ENCODE assay signal across 9 cellular contexts in genomic region chr15:43249699-43250203, GRCh38. TPM values are rescaled to one million over a fixed set of nuclear protein-coding genes. Genes with fewer than 3 reads are reported as not detected.
DNase-seq lines count a peak whose midpoint lies in the region; ATAC-seq, FAIRE-seq and TF ChIP-seq lines count a peak whose summit lies in the region.
"Had no signal": no experiment of that assay in that cellular context is flagged by ENCODE, and none has a peak within 500 bp of the region (broad histone marks: within the 10 kb centered on the region; RNA-seq: fewer than 3 reads in every experiment).

No MANE protein-coding gene starts in this region.

- POLR2A ChIA-PET in K562 (lab: Yijun Ruan, JAX) = interaction anchor here (0.5 to 1.5 kb wide), 2 partner anchors 20 to 536 kb away, joined by 3 to 4 read pairs; no protein-coding TSS in a partner anchor
- POLR2A ChIA-PET in T-cell (lab: Charles Lee) = no interaction called here

- H2AFZ ChIP-seq in K562 (ENCODE audit: low read depth, low read length) = peak overlapping the region; percentile 73

- TF ChIP-seq EP300 in K562 (IDR thresholded peaks at IDR 0.05; ENCODE audit: low read length) = no peak
- no peak for TF ChIP-seq EP300 in gastroesophageal sphincter (IDR thresholded peaks at IDR 0.05)

- H3K4me1 ChIP-seq in K562 (replicated peaks in 1 of 2; ENCODE audit: control insufficient read depth in 2 of 2, insufficient read depth in 2 of 2, low read length in 2 of 2) (peaks cover 7 to 14% of the 10 kb centered on the region in 2 experiments), gastroesophageal sphincter (no peaks in the 10 kb centered on the region)

- ATAC-seq in GM19452 (IDR thresholded peaks at IDR 0.05; ENCODE audit: unreplicated experiment) (peak; percentile 58), K562 (peak; percentile 58), HG03025 (IDR thresholded peaks at IDR 0.05; ENCODE audit: low FRiP score, unreplicated experiment) (no peak), gastroesophageal sphincter (no peak), T-cell (replicated peaks in 1 of 4) (no peak)

- H4K20me1 ChIP-seq in K562 (replicated peaks; ENCODE audit: control insufficient read depth, insufficient read depth, low read length) = no peaks in the 10 kb centered on the region; the same call in 1 of the 2 replicates

- CTCF ChIA-PET in K562 (lab: Yijun Ruan, JAX; ENCODE audit: low intra/inter-chr PET ratio) (no interaction called here), T-cell (lab: Charles Lee) (no interaction called here)

- WGBS in K562 (ENCODE audit: insufficient coverage, low coverage, missing lambda C conversion rate) = 6% methylated on average over 5 of the region's 5 CpGs
- WGBS in gastroesophageal sphincter (ENCODE audit: low coverage in 1 of 2), 2 donors = 47 to 49% methylated on average over 4 of the region's 5 CpGs

- in situ Hi-C loops in KBM-7 (cut with MboI; ENCODE audit: low pct_unique_long_range_greater_than_20kb, low sequenced_read_pairs) (no loop called here), K562 (cut with MboI) (no loop called here)

- no peaks in the 10 kb centered on the region for H3K9me1 ChIP-seq in K562 (ENCODE audit: control insufficient read depth, insufficient read depth, low read length)

- no peaks in the 10 kb centered on the region for H3K36me3 ChIP-seq in K562 (ENCODE audit: control insufficient read depth, insufficient read depth, low read length)
- no peaks in the 10 kb centered on the region for H3K36me3 ChIP-seq in gastroesophageal sphincter

- H3K4me1 Mint-ChIP-seq in T-cell = peaks cover 5 to 20% (median 17%) of the 10 kb centered on the region in 3 donors

- no TSS peak for BruUV-seq in K562 (replicated peaks; lab: Mats Ljungman, UMichigan)

- FAIRE-seq in K562 (lab: Jason Lieb, UNC) = no peak

- no peak overlapping the region for H3K27ac ChIP-seq in K562 (ENCODE audit: extremely low read depth, low read depth, low read length)
- no peak overlapping the region for H3K27ac ChIP-seq in gastroesophageal sphincter

- no peak overlapping the region for H3K4me2 ChIP-seq in K562 (ENCODE audit: insufficient read depth, low read length)

- no peak for TF ChIP-seq RAD21 in K562 (CRISPR knock-in tag; conservative IDR thresholded peaks at IDR 0.05 in 1 of 2, IDR thresholded peaks at IDR 0.05 in 1 of 2)

- peaks cover 0 to 5% of the 10 kb centered on the region in 2 experiments; a peak in 2 of 5 replicates for H3K27me3 ChIP-seq in K562 (ENCODE audit: control insufficient read depth in 2 of 2, insufficient read depth in 2 of 2, low read length in 2 of 2)
- H3K27me3 ChIP-seq in gastroesophageal sphincter = peaks cover 9% of the 10 kb centered on the region

- H3K9me3 ChIP-seq in K562 (replicated peaks; ENCODE audit: control insufficient read depth, insufficient read depth, low read depth, low read length) (no peaks in the 10 kb centered on the region), gastroesophageal sphincter (no peaks in the 10 kb centered on the region)

- TF ChIP-seq CTCF in K562 (IDR thresholded peaks at IDR 0.05 in 2 of 3, conservative IDR thresholded peaks at IDR 0.05 in 1 of 3; ENCODE audit: insufficient read depth in 2 of 3, low read depth in 1 of 3, low read length in 3 of 3) (no peak), gastroesophageal sphincter (IDR thresholded peaks at IDR 0.05) (no peak)

- intact Hi-C loops in K562 (cut with micrococcal nuclease) = no loop called here

- H3K79me2 ChIP-seq in K562 (ENCODE audit: control insufficient read depth, insufficient read depth, low read length) = no peaks in the 10 kb centered on the region

- DNase-seq in AML-193 (lab: John Stamatoyannopoulos, UW) (peak; percentile 97 to 98), KBM-7 (peak; percentile 97), K562 (ENCODE audit: extremely low read depth in 1 of 4, low spot score in 3 of 4) (peak in 2 of 4 experiments; percentile 35 to 39), NCI-H82 treated with DMSO at 0.1 percent for 48 hours (lab: John Stamatoyannopoulos, UW; ENCODE audit: unreplicated experiment) (no peak), T-cell (no peak)

- H3K4me3 Mint-ChIP-seq in T-cell = no peak overlapping the region
- H3K4me3 Mint-ChIP-seq: activated naive CD4-positive, alpha-beta T cell treated with anti-CD3 and anti-CD28 coated beads, Interleukin-2, amount 50 U/mL, for 24 hours had no signal

- no peaks in the 10 kb centered on the region for H3K9me3 Mint-ChIP-seq in T-cell
- H3K9me3 Mint-ChIP-seq: activated naive CD4-positive, alpha-beta T cell treated with anti-CD3 and anti-CD28 coated beads, Interleukin-2, amount 50 U/mL, for 24 hours had no signal

- H3K4me3 ChIP-seq in K562 (no peak overlapping the region), gastroesophageal sphincter (no peak overlapping the region)

- no peak overlapping the region for H3K27ac Mint-ChIP-seq in T-cell
- H3K27ac Mint-ChIP-seq: activated naive CD4-positive, alpha-beta T cell treated with anti-CD3 and anti-CD28 coated beads, Interleukin-2, amount 50 U/mL, for 24 hours had no signal

- peaks cover 11 to 12% of the 10 kb centered on the region in 2 donors for H3K27me3 Mint-ChIP-seq in T-cell

- no peak for TF ChIP-seq POLR2A in K562 (conservative IDR thresholded peaks at IDR 0.05)
- TF ChIP-seq POLR2A in gastroesophageal sphincter (IDR thresholded peaks at IDR 0.05) = no peak

- H3K36me3 Mint-ChIP-seq in T-cell = no peaks in the 10 kb centered on the region
- H3K36me3 Mint-ChIP-seq: activated naive CD4-positive, alpha-beta T cell treated with anti-CD3 and anti-CD28 coated beads, Interleukin-2, amount 50 U/mL, for 24 hours had no signal

- no peak overlapping the region for H3K9ac ChIP-seq in K562 (ENCODE audit: insufficient read depth in 1 of 2, low read depth in 2 of 2, low read length in 2 of 2)

RNA-seq across cellular contexts. Expression of gene TGM5, which starts 17.0 kb away (rescaled TPM):
- total RNA-seq in K562 (2011; cell fraction: chromatin; rRNA removed; ENCODE audit: low replicate concordance) = 0.12 TPM in 1 of 2 replicates, not detected in the other
- total RNA-seq in K562 (2011; cell fraction: nucleolus; rRNA removed) = not detected in 2 replicates
- total RNA-seq in K562 (2011; cell fraction: nucleoplasm; rRNA removed) = not detected in 2 replicates
- total RNA-seq in K562 (2014; rRNA removed) (not detected in 2 replicates), K562 (2014; rRNA removed; fragmentation: Illumina TruSeq; extraction: Trizol) (not detected in 2 replicates), K562 (2015; rRNA removed; fragmentation: Illumina TruSeq; extraction: Trizol) (0.07 and 0.15 TPM in 2 replicates), K562 (2021) (not detected in 2 replicates), gastroesophageal sphincter (1 to 10 TPM in 1 of 4 donors, under 1 TPM in 2, not detected in 1; 0.31 to 1.3 (median 0.58) TPM), T-cell (not detected)
- polyA plus RNA-seq in K562 (2011; rRNA removed) (0.07 TPM in 1 of 2 replicates, not detected in the other), K562 (2014; fragmentation: Illumina TruSeq; extraction: Trizol) (not detected in 2 replicates), K562 (2014; fragmentation: Nextera tagmentation; extraction: Ambion mirVana) (under 1 TPM; 0.03 to 0.10 TPM), K562 (2014; rRNA removed) (not detected in 2 replicates)
- 0.12 and 0.15 TPM in 2 replicates for polyA plus RNA-seq in K562 (2011; cell fraction: cytosol; rRNA removed)
- 0.06 and 0.07 TPM in 2 replicates for polyA plus RNA-seq in K562 (2011; cell fraction: nucleus; rRNA removed)
- 0.03 TPM in 1 of 2 replicates, not detected in the other for polyA plus RNA-seq in K562 (2012)
- polyA minus RNA-seq in K562 (2011; rRNA and poly(A)+ RNA removed) = not detected in 2 replicates
- not detected in 2 replicates for polyA minus RNA-seq in K562 (2011; cell fraction: cytosol; rRNA and poly(A)+ RNA removed)
- polyA minus RNA-seq in K562 (2011; cell fraction: nucleus; rRNA and poly(A)+ RNA removed) = 0.22 TPM in 1 of 2 replicates, not detected in the other

RNA-seq across cellular contexts. Expression of gene EPB42, which starts 28.9 kb away (rescaled TPM):
- 0.51 and 1.6 TPM in 2 replicates for total RNA-seq in K562 (2011; cell fraction: chromatin; rRNA removed; ENCODE audit: low replicate concordance)
- total RNA-seq in K562 (2011; cell fraction: nucleolus; rRNA removed) = 1.5 and 1.7 TPM in 2 replicates
- total RNA-seq in K562 (2011; cell fraction: nucleoplasm; rRNA removed) = 1.2 and 2.3 TPM in 2 replicates
- total RNA-seq in K562 (2014; rRNA removed) (1.5 and 2.1 TPM in 2 replicates), K562 (2014; rRNA removed; fragmentation: Illumina TruSeq; extraction: Trizol) (1.4 and 1.5 TPM in 2 replicates), K562 (2015; rRNA removed; fragmentation: Illumina TruSeq; extraction: Trizol) (0.51 and 0.79 TPM in 2 replicates), K562 (2021) (1.3 and 1.7 TPM in 2 replicates), gastroesophageal sphincter (under 1 TPM in 2 of 4 donors, not detected in 2; 0.12 to 0.40 TPM), T-cell (not detected)
- polyA plus RNA-seq in K562 (2011; rRNA removed) (0.59 and 0.89 TPM in 2 replicates), K562 (2014; fragmentation: Illumina TruSeq; extraction: Trizol) (1.5 and 2.3 TPM in 2 replicates), K562 (2014; fragmentation: Nextera tagmentation; extraction: Ambion mirVana) (under 1 TPM; 0.38 to 0.57 TPM), K562 (2014; rRNA removed) (1.3 and 1.6 TPM in 2 replicates)
- 0.89 and 0.96 TPM in 2 replicates for polyA plus RNA-seq in K562 (2011; cell fraction: cytosol; rRNA removed)
- 0.66 and 0.70 TPM in 2 replicates for polyA plus RNA-seq in K562 (2011; cell fraction: nucleus; rRNA removed)
- 0.91 and 1.2 TPM in 2 replicates for polyA plus RNA-seq in K562 (2012)
- polyA minus RNA-seq in K562 (2011; rRNA and poly(A)+ RNA removed) = 1.5 and 1.6 TPM in 2 replicates
- 0.67 and 1.9 TPM in 2 replicates for polyA minus RNA-seq in K562 (2011; cell fraction: cytosol; rRNA and poly(A)+ RNA removed)
- 0.27 and 0.67 TPM in 2 replicates for polyA minus RNA-seq in K562 (2011; cell fraction: nucleus; rRNA and poly(A)+ RNA removed)

RNA-seq across cellular contexts. Expression of gene TGM7, which starts 52.3 kb away (rescaled TPM):
- total RNA-seq in K562 (2011; cell fraction: chromatin; rRNA removed; ENCODE audit: low replicate concordance) = not detected in 2 replicates
- total RNA-seq in K562 (2011; cell fraction: nucleolus; rRNA removed) = not detected in 2 replicates
- total RNA-seq in K562 (2011; cell fraction: nucleoplasm; rRNA removed) = not detected in 2 replicates
- total RNA-seq in K562 (2014; rRNA removed) (not detected in 2 replicates), K562 (2014; rRNA removed; fragmentation: Illumina TruSeq; extraction: Trizol) (not detected in 2 replicates), K562 (2015; rRNA removed; fragmentation: Illumina TruSeq; extraction: Trizol) (not detected in 2 replicates), K562 (2021) (not detected in 2 replicates), gastroesophageal sphincter (not detected), T-cell (not detected)
- polyA plus RNA-seq in K562 (2011; rRNA removed) (not detected in 2 replicates), K562 (2014; fragmentation: Illumina TruSeq; extraction: Trizol) (not detected in 2 replicates), K562 (2014; fragmentation: Nextera tagmentation; extraction: Ambion mirVana) (not detected), K562 (2014; rRNA removed) (not detected in 2 replicates)
- polyA plus RNA-seq in K562 (2011; cell fraction: cytosol; rRNA removed) = not detected in 2 replicates
- polyA plus RNA-seq in K562 (2011; cell fraction: nucleus; rRNA removed) = not detected in 2 replicates
- polyA plus RNA-seq in K562 (2012) = not detected in 2 replicates
- polyA minus RNA-seq in K562 (2011; rRNA and poly(A)+ RNA removed) = not detected in 2 replicates
- polyA minus RNA-seq in K562 (2011; cell fraction: cytosol; rRNA and poly(A)+ RNA removed) = not detected in 2 replicates
- not detected in 2 replicates for polyA minus RNA-seq in K562 (2011; cell fraction: nucleus; rRNA and poly(A)+ RNA removed)

Comparison
In these comparisons a context has a peak if more than half of its experiments do, and no peak if none do; other contexts are left out.
1. DNase-seq: peak in AML-193 (2 of 2) and KBM-7 (single experiment); none in NCI-H82 treated with DMSO at 0.1 percent for 48 hours (single experiment) and T-cell (0 of 34).
2. ATAC-seq: peak in GM19452 (single experiment) and K562 (single experiment); none in HG03025 (single experiment), gastroesophageal sphincter (single experiment) and T-cell (0 of 4).